18 cellular contexts compared by ENCODE assay signal in genomic region chr10:38047666-38048065, GRCh38. TPM values are rescaled to one million over a fixed set of nuclear protein-coding genes. Genes with fewer than 3 reads are reported as not detected.
DNase-seq lines count a peak whose midpoint lies in the region; ATAC-seq and TF ChIP-seq lines count a peak whose summit lies in the region.
"Had no signal": no experiment of that assay in that cellular context is flagged by ENCODE, and none has a peak within 500 bp of the region (broad histone marks: within the 10 kb centered on the region; RNA-seq: fewer than 3 reads in every experiment).

No MANE protein-coding gene starts in this region.

- H3K4me3 Mint-ChIP-seq in chondrocyte (ENCODE audit: unreplicated experiment) = no peak overlapping the region
- H3K4me3 Mint-ChIP-seq: neural crest cell had no signal

- no peak overlapping the region for H3K9ac ChIP-seq in Karpas-422 (ENCODE audit: low read length)

- ATAC-seq in GM19351 (IDR thresholded peaks at IDR 0.05; ENCODE audit: unreplicated experiment) (peak; percentile 87), HG03342 (IDR thresholded peaks at IDR 0.05; ENCODE audit: unreplicated experiment) (peak; percentile 67)

- no peak for TF ChIP-seq CTCF in GM12865 (IDR thresholded peaks at IDR 0.05; ENCODE audit: insufficient read depth, low read depth, low read length, missing control alignments)
- TF ChIP-seq CTCF in choroid plexus epithelial cell (conservative IDR thresholded peaks at IDR 0.05; ENCODE audit: low read depth, low read length) = no peak
- no peak for TF ChIP-seq CTCF in chondrocyte (IDR thresholded peaks at IDR 0.05)

- no peaks in the 10 kb centered on the region for H3K4me1 ChIP-seq in Karpas-422 (ENCODE audit: low read length)
- H3K4me1 ChIP-seq: Peyer's patch, right atrium auricular region had no signal

- H2AFZ ChIP-seq in Karpas-422 (ENCODE audit: low read length) = no peak overlapping the region

- peak; percentile 24 for DNase-seq in GM12865 (ENCODE audit: low read depth)
- peak; percentile 49 for DNase-seq in choroid plexus epithelial cell (ENCODE audit: low read depth)
- DNase-seq in NCI-H2227 treated with DMSO at 0.1 percent for 48 hours (lab: John Stamatoyannopoulos, UW) = no peak
- no peak for DNase-seq in stimulated activated CD4-positive, alpha-beta T cell treated with anti-CD3 and anti-CD28 coated beads, Interleukin-15, amount 100 ng/mL, for 24 hours
- no peak for DNase-seq in chondrocyte (ENCODE audit: low spot score)
- DNase-seq in Karpas-422 = no peak
- DNase-seq: activated CD4-positive, alpha-beta T cell treated with anti-CD3 and anti-CD28 coated beads, Interleukin-2, amount 50 U/mL, for 4 hours; activated T-cell treated with anti-CD3 and anti-CD28 coated beads, Interleukin-2, amount 50 U/mL, for 48 hours; anterior cingulate cortex; head of caudate nucleus; MV-4-11; NCI-H82; Peyer's patch had no signal

- peaks cover 7% of the 10 kb centered on the region; the same call in 1 of the 2 replicates for H3K79me2 ChIP-seq in Karpas-422 (ENCODE audit: low read length)

- H3K9me3 ChIP-seq in Karpas-422 (ENCODE audit: low read length) = peaks cover 13% of the 10 kb centered on the region
- H3K9me3 ChIP-seq: right atrium auricular region had no signal

- no peak overlapping the region for H3K27ac ChIP-seq in Karpas-422 (ENCODE audit: low read length)
- H3K27ac ChIP-seq: coronary artery, Peyer's patch, right atrium auricular region had no signal

- peaks cover 13% of the 10 kb centered on the region for H3K9me3 Mint-ChIP-seq in chondrocyte (ENCODE audit: low read depth)

- H3K9me2 ChIP-seq in Karpas-422 (replicated peaks; ENCODE audit: insufficient read depth, low read length) = no peaks in the 10 kb centered on the region

- no peak overlapping the region for H3K27ac Mint-ChIP-seq in chondrocyte (ENCODE audit: unreplicated experiment)

- H3K27me3 Mint-ChIP-seq in chondrocyte (ENCODE audit: low read depth) = no peaks in the 10 kb centered on the region

- H3K36me3 ChIP-seq in Karpas-422 (ENCODE audit: insufficient read depth, low read length) = peaks cover 47% of the 10 kb centered on the region

- H3K4me3 ChIP-seq in GM12865 (ENCODE audit: low read depth, low read length) (no peak overlapping the region), choroid plexus epithelial cell (ENCODE audit: low read depth, low read length) (no peak overlapping the region), Karpas-422 (ENCODE audit: low read length) (no peak overlapping the region)
- H3K4me3 ChIP-seq: coronary artery, Peyer's patch, right atrium auricular region had no signal

- H3K27me3 ChIP-seq in Karpas-422 (ENCODE audit: low read length) = no peaks in the 10 kb centered on the region
- H3K27me3 ChIP-seq: Peyer's patch, right atrium auricular region had no signal

- H3K4me1 Mint-ChIP-seq in chondrocyte (ENCODE audit: low read depth) = no peaks in the 10 kb centered on the region
- H3K4me1 Mint-ChIP-seq: neural crest cell had no signal

- no peaks in the 10 kb centered on the region for H4K20me1 ChIP-seq in Karpas-422 (ENCODE audit: insufficient read depth, low read depth, low read length)

- no peak overlapping the region for H3K4me2 ChIP-seq in Karpas-422 (ENCODE audit: low read depth, low read length, poor library complexity, severe bottlenecking)

- peaks cover 36% of the 10 kb centered on the region for H3K36me3 Mint-ChIP-seq in chondrocyte (ENCODE audit: low read depth)

RNA-seq across cellular contexts. Expression of gene ZNF33A, which starts 37.2 kb away (rescaled TPM):
- total RNA-seq in chondrocyte = 14.2 to 19.3 TPM (median 16.1 TPM) in 3 replicates
- total RNA-seq in Karpas-422 (2014; rRNA removed; shearing (Covaris generic); ENCODE audit: low replicate concordance) = 24.0 and 38.9 TPM in 2 replicates

RNA-seq across cellular contexts. Expression of gene ZNF37A, which starts 46.5 kb away (rescaled TPM):
- total RNA-seq in chondrocyte = 10.1 to 19.2 TPM (median 11.6 TPM) in 3 replicates
- total RNA-seq in Karpas-422 (2014; rRNA removed; shearing (Covaris generic); ENCODE audit: low replicate concordance) = 18.0 and 28.4 TPM in 2 replicates

Comparison
In these comparisons a context has a peak if more than half of its experiments do, and no peak if none do; other contexts are left out.
1. DNase-seq: peak in GM12865 (single experiment) and choroid plexus epithelial cell (single experiment); none in NCI-H2227 treated with DMSO at 0.1 percent for 48 hours (single experiment), stimulated activated CD4-positive, alpha-beta T cell treated with anti-CD3 and anti-CD28 coated beads, Interleukin-15, amount 100 ng/mL, for 24 hours (single experiment), chondrocyte (single experiment) and Karpas-422 (single experiment).